In the genomic region with DNA sequence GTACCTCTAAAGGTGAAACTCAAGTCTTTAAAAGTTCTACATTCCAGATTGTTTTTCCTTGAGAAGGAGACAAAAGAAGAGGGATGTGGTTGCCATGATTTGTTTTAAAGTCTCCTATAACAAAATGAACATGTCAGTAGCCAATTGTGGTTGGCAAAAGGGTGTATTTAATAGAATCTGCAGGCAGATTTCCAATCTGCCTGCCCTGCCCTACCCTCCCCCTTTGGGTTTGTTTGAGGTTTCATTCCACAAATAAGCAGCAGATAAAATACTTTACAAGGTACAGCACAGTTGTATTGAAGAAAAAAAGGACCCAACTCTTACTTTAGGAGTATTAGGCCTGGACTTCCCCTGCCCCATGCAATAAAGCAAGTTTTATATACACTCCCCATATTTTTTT, we compare ENCODE assay signal across 18 cellular contexts. TPM values are rescaled to one million over a fixed set of nuclear protein-coding genes. Genes with fewer than 3 reads are reported as not detected.
A peak's percentile ranks its signal among the peaks of the same experiment; 100 is the strongest.
DNase-seq lines count a peak whose midpoint lies in the region; ATAC-seq, FAIRE-seq and TF ChIP-seq lines count a peak whose summit lies in the region.
"Had no signal": no experiment of that assay in that cellular context is flagged by ENCODE, and none has a peak within 500 bp of the region (broad histone marks: within the 10 kb centered on the region; RNA-seq: fewer than 3 reads in every experiment).

No MANE protein-coding gene starts in this region.

- H3K4me3 Mint-ChIP-seq in stimulated activated naive CD8-positive, alpha-beta T cell treated with anti-CD3 and anti-CD28 coated beads, Interleukin-15, Interleukin-2, amounts not matched to agents 100 ng/mL and 50 ng/mL, for 24 hours: no peak overlapping the region
- no peak overlapping the region for H3K4me3 Mint-ChIP-seq in stimulated activated naive CD8-positive, alpha-beta T cell treated with anti-CD3 and anti-CD28 coated beads, Interleukin-15, amount 100 ng/mL, for 72 hours
- no peak overlapping the region for H3K4me3 Mint-ChIP-seq in type B pancreatic cell
- H3K4me3 Mint-ChIP-seq: naive thymus-derived CD4-positive, alpha-beta T cell had no signal

- H3K4me3 ChIP-seq in coronary artery (no peak overlapping the region), pancreas (no peak overlapping the region)

- intact Hi-C loops in pancreas (cut with DNase I): no loop called here

- no peak for TF ChIP-seq CTCF in coronary artery (IDR thresholded peaks at IDR 0.05)
- TF ChIP-seq CTCF in pancreas (IDR thresholded peaks at IDR 0.05): no peak
- TF ChIP-seq CTCF in type B pancreatic cell (conservative IDR thresholded peaks at IDR 0.05): no peak

- no peak for FAIRE-seq in pancreas (lab: Jason Lieb, UNC)
- FAIRE-seq: frontal cortex had no signal

- DNase-seq in stimulated activated naive CD8-positive, alpha-beta T cell treated with anti-CD3 and anti-CD28 coated beads, Interleukin-15, amount 100 ng/mL, for 72 hours: no peak
- DNase-seq in coronary artery (ENCODE audit: low spot score): no peak
- no peak for DNase-seq in pancreas
- DNase-seq in type B pancreatic cell (ENCODE audit: extremely low spot score, unreplicated experiment): no peak
- DNase-seq: activated CD4-positive, alpha-beta T cell treated with anti-CD3 and anti-CD28 coated beads, Interleukin-2, amount 50 U/mL, for 48 hours; COR-L47; mammary epithelial cell; naive thymus-derived CD4-positive, alpha-beta T cell; NCI-H1105 treated with DMSO at 0.1 percent for 48 hours; NCI-H2171 treated with DMSO at 0.1 percent for 48 hours; NCI-H82; stimulated activated CD4-positive, alpha-beta T cell treated with anti-CD3 and anti-CD28 coated beads, Interleukin-12 subunit alpha, Interleukin-12 subunit beta, amount 100 ng/mL, for 4 hours; stimulated activated naive CD4-positive, alpha-beta T cell had no signal

- no peaks in the 10 kb centered on the region for H3K9me3 Mint-ChIP-seq in stimulated activated naive CD8-positive, alpha-beta T cell treated with anti-CD3 and anti-CD28 coated beads, Interleukin-15, Interleukin-2, amounts not matched to agents 100 ng/mL and 50 ng/mL, for 24 hours
- H3K9me3 Mint-ChIP-seq in stimulated activated naive CD8-positive, alpha-beta T cell treated with anti-CD3 and anti-CD28 coated beads, Interleukin-15, amount 100 ng/mL, for 72 hours: no peaks in the 10 kb centered on the region
- H3K9me3 Mint-ChIP-seq in type B pancreatic cell: no peaks in the 10 kb centered on the region
- H3K9me3 Mint-ChIP-seq: naive thymus-derived CD4-positive, alpha-beta T cell had no signal

- peak overlapping the region; percentile 24 for H3K27ac Mint-ChIP-seq in stimulated activated naive CD8-positive, alpha-beta T cell treated with anti-CD3 and anti-CD28 coated beads, Interleukin-15, Interleukin-2, amounts not matched to agents 100 ng/mL and 50 ng/mL, for 24 hours
- no peak overlapping the region for H3K27ac Mint-ChIP-seq in stimulated activated naive CD8-positive, alpha-beta T cell treated with anti-CD3 and anti-CD28 coated beads, Interleukin-15, amount 100 ng/mL, for 72 hours
- H3K27ac Mint-ChIP-seq in type B pancreatic cell: no peak overlapping the region

- no peaks in the 10 kb centered on the region for H3K27me3 Mint-ChIP-seq in stimulated activated naive CD8-positive, alpha-beta T cell treated with anti-CD3 and anti-CD28 coated beads, Interleukin-15, Interleukin-2, amounts not matched to agents 100 ng/mL and 50 ng/mL, for 24 hours
- no peaks in the 10 kb centered on the region for H3K27me3 Mint-ChIP-seq in stimulated activated naive CD8-positive, alpha-beta T cell treated with anti-CD3 and anti-CD28 coated beads, Interleukin-15, amount 100 ng/mL, for 72 hours
- H3K27me3 Mint-ChIP-seq in type B pancreatic cell: no peaks in the 10 kb centered on the region
- H3K27me3 Mint-ChIP-seq: naive thymus-derived CD4-positive, alpha-beta T cell had no signal

- H3K36me3 Mint-ChIP-seq in stimulated activated naive CD8-positive, alpha-beta T cell treated with anti-CD3 and anti-CD28 coated beads, Interleukin-15, Interleukin-2, amounts not matched to agents 100 ng/mL and 50 ng/mL, for 24 hours (ENCODE audit: low read depth): peaks cover 83% of the 10 kb centered on the region
- H3K36me3 Mint-ChIP-seq in type B pancreatic cell: peaks cover 55% of the 10 kb centered on the region

- peaks cover 0 to 6% (median 0%) of the 10 kb centered on the region in 3 donors for H3K4me1 ChIP-seq in pancreas

- no peaks in the 10 kb centered on the region for H3K9me3 ChIP-seq in pancreas

- no peaks in the 10 kb centered on the region for H3K27me3 ChIP-seq in pancreas

- no peak for ATAC-seq in stimulated activated naive CD8-positive, alpha-beta T cell treated with anti-CD3 and anti-CD28 coated beads, Interleukin-15, amount 100 ng/mL, for 72 hours
- ATAC-seq in pancreas (peak in 3 of 4 donors; percentile 24 to 77 (median 69)), HG03196 (IDR thresholded peaks at IDR 0.05; ENCODE audit: unreplicated experiment) (no peak), GM21526 (IDR thresholded peaks at IDR 0.05; ENCODE audit: low FRiP score, unreplicated experiment) (no peak)
- ATAC-seq: naive thymus-derived CD4-positive, alpha-beta T cell had no signal

- peaks cover 0 to 38% (median 5%) of the 10 kb centered on the region in 3 donors for H3K36me3 ChIP-seq in pancreas

- H3K4me1 Mint-ChIP-seq in stimulated activated naive CD8-positive, alpha-beta T cell treated with anti-CD3 and anti-CD28 coated beads, Interleukin-15, Interleukin-2, amounts not matched to agents 100 ng/mL and 50 ng/mL, for 24 hours (ENCODE audit: low read depth): peaks cover 30% of the 10 kb centered on the region
- peaks cover 16% of the 10 kb centered on the region for H3K4me1 Mint-ChIP-seq in stimulated activated naive CD8-positive, alpha-beta T cell treated with anti-CD3 and anti-CD28 coated beads, Interleukin-15, amount 100 ng/mL, for 72 hours
- peaks cover 15% of the 10 kb centered on the region for H3K4me1 Mint-ChIP-seq in type B pancreatic cell (ENCODE audit: unreplicated experiment)

- peak overlapping the region; percentile 43 to 76 for H3K27ac ChIP-seq in coronary artery
- peak overlapping the region in 1 of 4 donors; percentile 17 for H3K27ac ChIP-seq in pancreas
- H3K27ac ChIP-seq: KMS-11 had no signal

RNA-seq across cellular contexts. Expression of a gene that starts 59.5 kb away (rescaled TPM):
- total RNA-seq in pancreas (10 to 100 TPM in 5 of 6 donors, 1 to 10 TPM in 1; 7.9 to 16.4 (median 13.3) TPM), type B pancreatic cell (ENCODE audit: low replicate concordance) (29.5 and 41.0 TPM in 2 replicates)
- 10 to 100 TPM in 1 of 2 donors, 1 to 10 TPM in 1; 8.3 to 15.3 TPM for polyA plus RNA-seq in pancreas

RNA-seq across cellular contexts. Expression of a gene that starts 59.9 kb away (rescaled TPM):
- 1 to 10 TPM; 3.8 to 8.7 (median 6.2) TPM for total RNA-seq in pancreas
- 1 to 10 TPM; 2.9 to 8.2 TPM for polyA plus RNA-seq in pancreas
- 27.5 and 29.2 TPM in 2 replicates for total RNA-seq in type B pancreatic cell (ENCODE audit: low replicate concordance)

Comparison
In these comparisons a context has a peak if more than half of its experiments do, and no peak if none do; other contexts are left out.
1. ATAC-seq: peak in pancreas (3 of 4); none in stimulated activated naive CD8-positive, alpha-beta T cell treated with anti-CD3 and anti-CD28 coated beads, Interleukin-15, amount 100 ng/mL, for 72 hours (single experiment), HG03196 (single experiment) and GM21526 (single experiment).